7 cellular contexts compared by ENCODE assay signal in the genomic region with DNA sequence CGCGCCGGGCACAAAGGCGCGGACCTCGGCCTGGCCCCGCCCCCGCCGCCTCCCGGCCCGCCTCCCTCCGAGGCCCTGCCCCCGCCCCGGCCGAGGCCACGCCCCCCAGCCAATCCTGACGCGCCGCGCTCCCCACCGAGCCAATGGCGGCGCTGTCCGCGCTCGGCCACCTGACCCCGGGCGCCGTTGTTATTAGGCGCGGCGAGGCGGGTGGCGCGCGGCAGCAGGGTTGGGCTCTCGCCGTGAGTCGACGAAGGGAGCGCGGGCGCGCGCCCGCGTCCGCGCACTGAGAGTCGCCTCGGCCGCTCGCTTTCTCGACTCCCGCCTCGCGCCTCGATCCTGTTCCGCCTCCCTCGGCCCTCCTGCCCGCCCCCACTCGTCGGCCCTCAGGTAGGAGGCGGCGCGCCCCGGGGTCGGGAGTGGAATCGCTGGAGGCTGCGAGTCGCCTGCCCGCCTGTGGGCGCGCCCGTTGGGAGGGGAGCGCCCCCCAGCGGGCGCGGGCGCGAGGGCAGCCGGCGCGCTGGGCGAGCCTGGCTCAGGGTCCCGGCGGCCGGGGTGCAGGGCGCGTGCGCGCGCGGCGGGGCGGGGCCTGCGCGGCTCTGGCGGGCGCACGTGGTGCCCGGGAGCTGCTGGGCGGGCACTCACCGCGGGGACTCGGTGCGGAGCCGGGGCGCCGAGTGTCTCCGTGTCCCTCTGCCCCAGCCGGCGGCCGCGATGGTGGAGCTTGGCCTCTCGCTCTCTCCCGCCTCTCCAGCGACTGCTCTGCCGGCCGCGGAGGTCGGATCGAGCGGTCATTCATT. TPM values are rescaled to one million over a fixed set of nuclear protein-coding genes. Genes with fewer than 3 reads are reported as not detected.
DNase-seq lines count a peak whose midpoint lies in the region; ATAC-seq and TF ChIP-seq lines count a peak whose summit lies in the region.

No MANE protein-coding gene starts in this region.

- ATAC-seq in GM18511 (IDR thresholded peaks at IDR 0.05; ENCODE audit: unreplicated experiment) (peak; percentile 79), HG02763 (IDR thresholded peaks at IDR 0.05; ENCODE audit: unreplicated experiment) (peak; percentile 85)
- peak; percentile 91 to 92 for ATAC-seq in activated T-cell treated with anti-CD3 and anti-CD28 coated beads, Interleukin-2, amount 50 U/mL, for 72 hours (replicated peaks in 1 of 2)

- peaks cover 3 to 5% of the 10 kb centered on the region in 2 donors for H3K36me3 Mint-ChIP-seq in activated T-cell treated with anti-CD3 and anti-CD28 coated beads, Interleukin-2, amount 50 U/mL, for 72 hours (ENCODE audit: insufficient read depth in 2 of 2)
- no peaks in the 10 kb centered on the region for H3K36me3 Mint-ChIP-seq in type B pancreatic cell

- H3K4me3 Mint-ChIP-seq in activated T-cell treated with anti-CD3 and anti-CD28 coated beads, Interleukin-2, amount 50 U/mL, for 72 hours, result peak overlapping the region; percentile 82
- peak overlapping the region; percentile 81 for H3K4me3 Mint-ChIP-seq in type B pancreatic cell

- peaks cover 87% of the 10 kb centered on the region for H3K27me3 Mint-ChIP-seq in activated T-cell treated with anti-CD3 and anti-CD28 coated beads, Interleukin-2, amount 50 U/mL, for 72 hours (ENCODE audit: low read depth)
- peaks cover 88% of the 10 kb centered on the region for H3K27me3 Mint-ChIP-seq in type B pancreatic cell

- no peaks in the 10 kb centered on the region for H3K9me3 Mint-ChIP-seq in activated T-cell treated with anti-CD3 and anti-CD28 coated beads, Interleukin-2, amount 50 U/mL, for 72 hours
- H3K9me3 Mint-ChIP-seq in type B pancreatic cell, result no peaks in the 10 kb centered on the region

- peak; percentile 42 for DNase-seq in NCI-H2029 treated with DMSO at 0.1 percent for 48 hours (lab: John Stamatoyannopoulos, UW)
- DNase-seq in activated T-cell treated with anti-CD3 and anti-CD28 coated beads, Interleukin-2, amount 50 U/mL, for 72 hours, result peak; percentile 88
- DNase-seq in globus pallidus (ENCODE audit: low spot score), result peak; percentile 89
- peak in 54 of 56 donors; percentile 29 to 94 (median 79) for DNase-seq in nucleus accumbens (lab: John Stamatoyannopoulos, UW)
- peak; percentile 96 for DNase-seq in type B pancreatic cell (ENCODE audit: extremely low spot score, unreplicated experiment)

- peaks cover 21% of the 10 kb centered on the region for H3K4me1 Mint-ChIP-seq in activated T-cell treated with anti-CD3 and anti-CD28 coated beads, Interleukin-2, amount 50 U/mL, for 72 hours (ENCODE audit: low read depth)
- peaks cover 4% of the 10 kb centered on the region for H3K4me1 Mint-ChIP-seq in type B pancreatic cell (ENCODE audit: unreplicated experiment)

- H3K27ac Mint-ChIP-seq in activated T-cell treated with anti-CD3 and anti-CD28 coated beads, Interleukin-2, amount 50 U/mL, for 72 hours, result no peak overlapping the region
- peak overlapping the region; percentile 55 for H3K27ac Mint-ChIP-seq in type B pancreatic cell

- peak; percentile 78 for TF ChIP-seq CTCF in type B pancreatic cell (conservative IDR thresholded peaks at IDR 0.05)

RNA-seq across cellular contexts. Expression of gene CBLN1, which starts 0.4 kb away (rescaled TPM):
- total RNA-seq in activated T-cell treated with anti-CD3 and anti-CD28 coated beads, Interleukin-2, amount 50 U/mL, for 72 hours, result not detected
- 5.8 and 11.3 TPM in 2 replicates for total RNA-seq in type B pancreatic cell (ENCODE audit: low replicate concordance)

Comparison
In these comparisons a context has a peak if more than half of its experiments do, and no peak if none do; other contexts are left out.
1. Peak in every context shown above with its lines: DNase-seq and ATAC-seq.
2. DNase-seq: peak in every context shown above with its lines; median percentile 96 in type B pancreatic cell; 89 in globus pallidus; 88 in activated T-cell treated with anti-CD3 and anti-CD28 coated beads, Interleukin-2, amount 50 U/mL, for 72 hours; 79 in nucleus accumbens; 42 in NCI-H2029 treated with DMSO at 0.1 percent for 48 hours.